In genomic region chr14:93734961-93735360, GRCh38 we compare ENCODE assay signal across 13 cellular contexts. TPM values are rescaled to one million over a fixed set of nuclear protein-coding genes. Genes with fewer than 3 reads are reported as not detected.
DNase-seq lines count a peak whose midpoint lies in the region; ATAC-seq and TF ChIP-seq lines count a peak whose summit lies in the region.
"Had no signal": no experiment of that assay in that cellular context is flagged by ENCODE, and none has a peak within 500 bp of the region (broad histone marks: within the 10 kb centered on the region; RNA-seq: fewer than 3 reads in every experiment).

No MANE protein-coding gene starts in this region.

- H3K27ac Mint-ChIP-seq in nephron progenitor cell, result peak overlapping the region; percentile 47
- H3K27ac Mint-ChIP-seq in stimulated activated naive B cell treated with anti-CD40 and anti-IgM and Interleukin-4, amounts not matched to agents 10 μg/mL and 1 μg/mL and 100 μg/mL, for 72 hours, result no peak overlapping the region
- no peak overlapping the region for H3K27ac Mint-ChIP-seq in WTC11
- H3K27ac Mint-ChIP-seq: HFFc6 had no signal

- TF ChIP-seq CTCF in nephron progenitor cell (IDR thresholded peaks at IDR 0.05) (no peak), WTC11 (IDR thresholded peaks at IDR 0.05) (no peak)

- CTCF ChIA-PET in WTC11 (lab: Charles Lee), result interaction anchor here (1.2 to 1.9 kb wide), 4 partner anchors 10 to 168 kb away, joined by 3 to 7 read pairs (median 6); no protein-coding TSS in a partner anchor

- H3K27me3 Mint-ChIP-seq in nephron progenitor cell (ENCODE audit: low read depth, poor library complexity), result peaks cover 7% of the 10 kb centered on the region
- peaks cover 9 to 11% of the 10 kb centered on the region in 2 donors for H3K27me3 Mint-ChIP-seq in stimulated activated naive B cell treated with anti-CD40 and anti-IgM and Interleukin-4, amounts not matched to agents 10 μg/mL and 1 μg/mL and 100 μg/mL, for 72 hours
- H3K27me3 Mint-ChIP-seq in WTC11 (ENCODE audit: low read depth), result no peaks in the 10 kb centered on the region

- POLR2A ChIA-PET in WTC11 (lab: Charles Lee), result no interaction called here

- peaks cover 36% of the 10 kb centered on the region for H3K4me1 Mint-ChIP-seq in nephron progenitor cell
- H3K4me1 Mint-ChIP-seq in stimulated activated naive B cell treated with anti-CD40 and anti-IgM and Interleukin-4, amounts not matched to agents 10 μg/mL and 1 μg/mL and 100 μg/mL, for 72 hours, result no peaks in the 10 kb centered on the region
- peaks cover 3% of the 10 kb centered on the region for H3K4me1 Mint-ChIP-seq in WTC11
- H3K4me1 Mint-ChIP-seq: CD4-positive, alpha-beta memory T cell had no signal

- no peak for ATAC-seq in stimulated activated naive B cell treated with anti-CD40 and anti-IgM and Interleukin-4, amounts not matched to agents 10 μg/mL and 1 μg/mL and 100 μg/mL, for 72 hours (replicated peaks)
- no peak; the same call in 1 of the 2 replicates for ATAC-seq in WTC11
- ATAC-seq: GM12878, HepG2 had no signal

- H3K36me3 Mint-ChIP-seq in nephron progenitor cell (ENCODE audit: low read depth), result no peaks in the 10 kb centered on the region
- H3K36me3 Mint-ChIP-seq in stimulated activated naive B cell treated with anti-CD40 and anti-IgM and Interleukin-4, amounts not matched to agents 10 μg/mL and 1 μg/mL and 100 μg/mL, for 72 hours, result no peaks in the 10 kb centered on the region
- no peaks in the 10 kb centered on the region for H3K36me3 Mint-ChIP-seq in WTC11
- H3K36me3 Mint-ChIP-seq: CD4-positive, alpha-beta memory T cell had no signal

- peak; percentile 17 for DNase-seq in ELF-1 (ENCODE audit: low read depth, low spot score)
- DNase-seq in NCI-H69 (lab: John Stamatoyannopoulos, UW), result peak; percentile 50
- DNase-seq in nephron progenitor cell, result no peak
- no peak for DNase-seq in HUDEP-2 (lab: John Stamatoyannopoulos, UW; ENCODE audit: unreplicated experiment in 76 of 76)
- DNase-seq in stimulated activated naive B cell treated with anti-CD40 and anti-IgM and Interleukin-4, amounts not matched to agents 10 μg/mL and 1 μg/mL and 100 μg/mL, for 72 hours, result no peak
- DNase-seq in WTC11 (ENCODE audit: low spot score), result no peak
- DNase-seq: CD4-positive, alpha-beta memory T cell; DMS153; HCEC 1CT; HFFc6 had no signal

- H3K4me3 Mint-ChIP-seq in nephron progenitor cell, result no peak overlapping the region
- no peak overlapping the region for H3K4me3 Mint-ChIP-seq in stimulated activated naive B cell treated with anti-CD40 and anti-IgM and Interleukin-4, amounts not matched to agents 10 μg/mL and 1 μg/mL and 100 μg/mL, for 72 hours
- no peak overlapping the region for H3K4me3 Mint-ChIP-seq in WTC11
- H3K4me3 Mint-ChIP-seq: CD4-positive, alpha-beta memory T cell; HFFc6 had no signal

- no peaks in the 10 kb centered on the region for H3K9me3 Mint-ChIP-seq in nephron progenitor cell
- H3K9me3 Mint-ChIP-seq in stimulated activated naive B cell treated with anti-CD40 and anti-IgM and Interleukin-4, amounts not matched to agents 10 μg/mL and 1 μg/mL and 100 μg/mL, for 72 hours, result peaks cover 0 to 2% of the 10 kb centered on the region in 2 donors
- H3K9me3 Mint-ChIP-seq in WTC11, result peaks cover 5% of the 10 kb centered on the region; the same call in 1 of the 2 replicates
- H3K9me3 Mint-ChIP-seq: CD4-positive, alpha-beta memory T cell had no signal

TF ChIP-seq in WTC11, 78 proteins besides CTCF, POLR2A, EP300 and RAD21 (continues in another document):
- TF ChIP-seq SOX15 (CRISPR knock-in tag; IDR thresholded peaks at IDR 0.05), result no peak
- TF ChIP-seq IRF2 (CRISPR knock-in tag; IDR thresholded peaks at IDR 0.05; ENCODE audit: borderline replicate concordance, low read depth), result no peak
- no peak for TF ChIP-seq AFF4 (CRISPR knock-in tag; IDR thresholded peaks at IDR 0.05; ENCODE audit: borderline replicate concordance)
- TF ChIP-seq, protein P1, sequence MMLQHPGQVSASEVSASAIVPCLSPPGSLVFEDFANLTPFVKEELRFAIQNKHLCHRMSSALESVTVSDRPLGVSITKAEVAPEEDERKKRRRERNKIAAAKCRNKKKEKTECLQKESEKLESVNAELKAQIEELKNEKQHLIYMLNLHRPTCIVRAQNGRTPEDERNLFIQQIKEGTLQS (CRISPR knock-in tag; conservative IDR thresholded peaks at IDR 0.05), result no peak
- TF ChIP-seq RELA (CRISPR knock-in tag; IDR thresholded peaks at IDR 0.05; ENCODE audit: borderline replicate concordance), result no peak
- TF ChIP-seq TCF7 (CRISPR knock-in tag; IDR thresholded peaks at IDR 0.05; ENCODE audit: low read depth), result no peak
- no peak for TF ChIP-seq ESRRA (CRISPR knock-in tag; IDR thresholded peaks at IDR 0.05; ENCODE audit: borderline replicate concordance)
- TF ChIP-seq MLX (CRISPR knock-in tag; IDR thresholded peaks at IDR 0.05), result no peak
- no peak for TF ChIP-seq PRDM15 (CRISPR knock-in tag; IDR thresholded peaks at IDR 0.05)
- no peak for TF ChIP-seq ETV6 (CRISPR knock-in tag; IDR thresholded peaks at IDR 0.05)
- TF ChIP-seq ZNF219 (CRISPR knock-in tag; IDR thresholded peaks at IDR 0.05; ENCODE audit: borderline replicate concordance), result no peak
- TF ChIP-seq MYBL2 (CRISPR knock-in tag; IDR thresholded peaks at IDR 0.05), result no peak

RNA-seq across cellular contexts. Expression of gene PRIMA1, which starts 53.3 kb away (rescaled TPM):
- total RNA-seq in WTC11 (2021), result 3.9 to 4.9 TPM (median 4.1 TPM) in 3 replicates
- total RNA-seq: CD4-positive, alpha-beta memory T cell; G401; GM12878; HFFc6 had no signal

Comparison
In these comparisons a context has a peak if more than half of its experiments do, and no peak if none do; other contexts are left out.
1. DNase-seq: peak in ELF-1 (single experiment) and NCI-H69 (single experiment); none in nephron progenitor cell (single experiment), HUDEP-2 (0 of 76), stimulated activated naive B cell treated with anti-CD40 and anti-IgM and Interleukin-4, amounts not matched to agents 10 μg/mL and 1 μg/mL and 100 μg/mL, for 72 hours (single experiment) and WTC11 (single experiment).